ENCODE assay signal across 8 cellular contexts in the genomic region with DNA sequence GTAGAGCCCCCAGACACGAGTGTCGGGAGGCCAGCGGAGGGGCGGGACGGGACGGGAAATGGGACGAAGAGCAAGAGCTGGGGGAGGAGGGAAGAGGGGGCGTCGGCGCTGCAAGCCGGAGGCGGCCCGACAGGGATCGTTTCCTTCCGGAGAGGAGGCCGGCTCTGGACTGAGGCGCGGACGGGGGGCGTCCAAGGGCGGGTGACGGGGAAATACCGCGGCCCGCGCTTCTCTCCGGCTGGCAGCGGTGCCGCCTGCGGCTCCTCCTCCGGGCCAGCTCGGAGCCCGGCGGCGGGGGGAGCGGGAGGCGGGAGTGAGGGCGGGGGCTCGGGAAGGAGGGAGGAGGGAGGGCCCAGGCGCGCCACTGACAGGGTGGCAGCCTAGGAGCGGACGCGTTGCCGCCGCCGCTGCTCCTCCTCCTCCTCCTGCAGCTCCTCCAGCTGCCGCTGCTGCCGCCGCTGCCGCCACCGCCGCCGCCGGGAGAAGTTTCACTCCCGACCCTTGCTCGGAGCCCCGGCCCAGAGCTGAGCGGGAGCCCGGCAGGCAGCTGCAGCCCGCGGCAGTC. TPM values are rescaled to one million over a fixed set of nuclear protein-coding genes. Genes with fewer than 3 reads are reported as not detected.
DNase-seq lines count a peak whose midpoint lies in the region; ATAC-seq and TF ChIP-seq lines count a peak whose summit lies in the region.

TSS of gene CHSY3 (plus strand) at position 364 of the 565 bp plus-strand sequence.

- H3K9me3 ChIP-seq in BE2C (no peaks in the 10 kb centered on the region), heart left ventricle (no peaks in the 10 kb centered on the region), uterus (no peaks in the 10 kb centered on the region)

- intact Hi-C loops in heart left ventricle (cut with DNase I): loop anchor here in 8 of 10 donors (5.0 to 10.0 kb wide), 6 partner anchors 238 to 1511 kb away; partner anchors contain the start of gene CDC42SE2 (in 1 of the 8)
- intact Hi-C loops in uterus (cut with DNase I; ENCODE audit: low total_unique reads): no loop called here

- H3K27me3 ChIP-seq in BE2C (peaks cover 91% of the 10 kb centered on the region), heart left ventricle (peaks cover 0 to 34% (median 0%) of the 10 kb centered on the region in 9 donors), uterus (no peaks in the 10 kb centered on the region)

- peak within 1 kb of the TSS; percentile 29 to 89 (median 73) for H3K27ac ChIP-seq in heart left ventricle
- peak within 1 kb of the TSS; percentile 66 to 83 for H3K27ac ChIP-seq in uterus

- peak in 1 of 2 donors; percentile 8 for TF ChIP-seq POLR2A in heart left ventricle (IDR thresholded peaks at IDR 0.05)
- TF ChIP-seq POLR2A in uterus (IDR thresholded peaks at IDR 0.05): peak; percentile 16 to 17

- no peaks in the 10 kb centered on the region for H3K4me1 ChIP-seq in BE2C
- peaks cover 0 to 33% (median 12%) of the 10 kb centered on the region in 12 donors for H3K4me1 ChIP-seq in heart left ventricle
- no peaks in the 10 kb centered on the region for H3K4me1 ChIP-seq in uterus

- H3K4me3 ChIP-seq in BE2C (ENCODE audit: low read depth, low read length): peak within 1 kb of the TSS; percentile 48
- H3K4me3 ChIP-seq in heart left ventricle: peak within 1 kb of the TSS; percentile 64 to 85 (median 72)
- H3K4me3 ChIP-seq in uterus: peak within 1 kb of the TSS; percentile 49 to 51

- H3K36me3 ChIP-seq in BE2C (no peaks in the 10 kb centered on the region), heart left ventricle (peaks cover 0 to 8% (median 0%) of the 10 kb centered on the region in 9 donors), uterus (no peaks in the 10 kb centered on the region)

- ATAC-seq in GM19023 (IDR thresholded peaks at IDR 0.05; ENCODE audit: unreplicated experiment): peak; percentile 66
- ATAC-seq in HG03159 (IDR thresholded peaks at IDR 0.05; ENCODE audit: unreplicated experiment): peak; percentile 53
- peak; percentile 80 to 97 (median 94) for ATAC-seq in heart left ventricle

- peak; percentile 77 for DNase-seq in BE2C
- peak; percentile 59 for DNase-seq in NOMO-1 treated with dmso at 0.1 percent for 144 hours (lab: John Stamatoyannopoulos, UW; ENCODE audit: unreplicated experiment)
- DNase-seq in amniotic epithelial cell (ENCODE audit: low read depth): peak; percentile 70
- peak; percentile 83 to 91 (median 84) for DNase-seq in heart left ventricle
- DNase-seq in occipital lobe (lab: John Stamatoyannopoulos, UW): peak; percentile 91
- peak; percentile 69 to 76 for DNase-seq in uterus

- no peak for TF ChIP-seq CTCF in BE2C (IDR thresholded peaks at IDR 0.05; ENCODE audit: low read depth, low read length)
- peak in 3 of 12 donors; percentile 11 to 30 (median 28) for TF ChIP-seq CTCF in heart left ventricle (IDR thresholded peaks at IDR 0.05)
- peak in 2 of 4 experiments; percentile 14 to 35 for TF ChIP-seq CTCF in uterus (IDR thresholded peaks at IDR 0.05)

- 0 to 1% (median 1%) methylated on average over 8 to 62 of the region's 62 CpGs for WGBS in heart left ventricle, 4 donors

RNA-seq across cellular contexts. Expression of gene CHSY3, which starts in this region (rescaled TPM):
- not detected for polyA plus RNA-seq in BE2C (2012; ENCODE audit: insufficient read depth, insufficient read length, low read depth)
- total RNA-seq in heart left ventricle (1 to 10 TPM in 6 of 9 donors, under 1 TPM in 3; 0.52 to 2.9 (median 1.1) TPM), occipital lobe (41.0 TPM), uterus (10 to 100 TPM in 1 of 4 donors, 1 to 10 TPM in 1, under 1 TPM in 1, not detected in 1; 0.77 to 22.1 (median 2.8) TPM)
- polyA plus RNA-seq in heart left ventricle: under 1 TPM; 0.04 to 0.71 TPM

Comparison
In these comparisons a context has a peak if more than half of its experiments do, and no peak if none do; other contexts are left out.
1. Peak in every context shown above with its lines: DNase-seq, ATAC-seq, H3K4me3 ChIP-seq and H3K27ac ChIP-seq.